In the genomic region with DNA sequence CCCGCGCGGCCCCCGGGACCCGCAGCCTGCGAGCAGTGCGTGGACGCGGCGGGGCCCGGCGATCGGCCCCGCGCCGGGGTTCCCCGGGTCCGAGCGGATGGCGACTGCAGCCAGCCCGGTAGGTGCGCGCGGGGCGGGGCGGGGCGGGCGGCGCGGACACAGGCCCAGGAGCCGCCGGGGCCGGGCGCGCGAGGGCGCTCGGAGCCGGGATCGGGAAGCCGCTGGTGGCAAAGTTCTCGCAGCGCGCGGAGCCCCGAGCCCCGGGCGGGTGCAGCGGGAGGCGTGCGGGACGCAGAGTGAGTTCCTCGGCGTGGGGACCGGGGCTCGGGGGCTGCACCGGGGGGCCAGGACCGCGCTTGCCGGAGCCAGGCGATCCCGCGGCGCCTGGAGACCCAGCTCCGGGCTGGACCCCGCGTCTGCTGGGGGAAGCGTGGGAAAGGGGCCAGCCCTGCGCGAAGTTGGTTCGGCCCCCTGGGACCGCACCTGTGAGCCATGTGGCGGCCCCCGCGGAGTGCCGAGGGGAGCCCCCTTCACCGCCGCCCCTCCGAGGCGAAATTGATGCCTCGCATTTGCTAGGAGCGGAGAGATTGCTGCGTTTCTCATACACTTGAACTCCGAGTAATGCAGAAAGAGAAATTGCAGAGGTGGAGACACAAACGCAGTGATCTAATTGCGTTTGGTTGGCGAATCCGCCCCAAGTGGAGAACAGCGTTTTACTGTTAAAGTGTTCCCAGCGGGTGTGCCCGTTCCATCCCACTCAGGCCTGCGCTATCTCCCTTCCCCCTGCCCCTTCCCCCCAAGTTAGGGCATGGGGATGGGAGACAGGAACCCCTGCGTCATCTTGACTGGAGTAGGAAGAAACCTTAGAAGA, we compare ENCODE assay signal across 8 cellular contexts.
DNase-seq lines count a peak whose midpoint lies in the region; ATAC-seq and TF ChIP-seq lines count a peak whose summit lies in the region.

No MANE protein-coding gene starts in this region.

- TF ChIP-seq CTCF in brain microvascular endothelial cell (IDR thresholded peaks at IDR 0.05; ENCODE audit: low read depth, low read length, missing control alignments) (no peak), sigmoid colon (IDR thresholded peaks at IDR 0.05) (no peak)

- H3K4me1 ChIP-seq in sigmoid colon, result peaks cover 0 to 22% (median 15%) of the 10 kb centered on the region in 4 donors

- H3K27me3 ChIP-seq in brain microvascular endothelial cell (replicated peaks) (no peaks in the 10 kb centered on the region), sigmoid colon (peaks cover 0 to 3% (median 0%) of the 10 kb centered on the region in 3 donors)

- TF ChIP-seq EP300 in sigmoid colon (IDR thresholded peaks at IDR 0.05), result no peak

- H3K36me3 ChIP-seq in brain microvascular endothelial cell (replicated peaks), result no peaks in the 10 kb centered on the region
- H3K36me3 ChIP-seq in sigmoid colon, result no peaks in the 10 kb centered on the region

- in situ Hi-C loops in brain microvascular endothelial cell (cut with HindIII; ENCODE audit: low pct_ligation_motif_present, low sequenced_read_pairs), result no loop called here

- 1% methylated on average over 93 of the region's 93 CpGs for WGBS in sigmoid colon, 2 donors

- H3K9me3 ChIP-seq in iPS-18c (ENCODE audit: control insufficient read depth, insufficient read depth, low read length), result no peaks in the 10 kb centered on the region
- no peaks in the 10 kb centered on the region for H3K9me3 ChIP-seq in sigmoid colon

- intact Hi-C loops in sigmoid colon (cut with DNase I), result loop anchor here (2.0 kb wide), 1 partner anchor 102 kb away; no protein-coding TSS in a partner anchor

- peak overlapping the region; percentile 11 for H3K27ac ChIP-seq in brain microvascular endothelial cell
- peak overlapping the region; percentile 44 to 72 (median 62) for H3K27ac ChIP-seq in sigmoid colon

- ATAC-seq in GM21390 (IDR thresholded peaks at IDR 0.05; ENCODE audit: unreplicated experiment) (no peak), GM19328 (IDR thresholded peaks at IDR 0.05; ENCODE audit: unreplicated experiment) (no peak)

- DNase-seq in NCI-H748 (lab: John Stamatoyannopoulos, UW; ENCODE audit: unreplicated experiment), result peak; percentile 38
- no peak for DNase-seq in NCI-H748 treated with DMSO at 0.1 percent for 48 hours (lab: John Stamatoyannopoulos, UW)
- DNase-seq in NCI-H226, result peak; percentile 23
- DNase-seq in brain microvascular endothelial cell, result peak; percentile 42
- no peak for DNase-seq in sigmoid colon

- no peak for TF ChIP-seq POLR2A in sigmoid colon (IDR thresholded peaks at IDR 0.05)

- H3K4me3 ChIP-seq in brain microvascular endothelial cell (ENCODE audit: low read depth, low read length) (peak overlapping the region; percentile 57), iPS-18c (ENCODE audit: insufficient read depth, low read depth, low read length) (peak overlapping the region; percentile 68), sigmoid colon (peak overlapping the region; percentile 47 to 65 (median 56))

Comparison
In these comparisons a context has a peak if more than half of its experiments do, and no peak if none do; other contexts are left out.
1. DNase-seq: peak in NCI-H748 (single experiment), NCI-H226 (single experiment) and brain microvascular endothelial cell (single experiment); none in NCI-H748 treated with DMSO at 0.1 percent for 48 hours (single experiment) and sigmoid colon (single experiment).
2. Peak in every context shown above with its lines, with median percentiles within 50 percentile points of each other: H3K4me3 ChIP-seq.